ENCODE assay signal across 3 cellular contexts in genomic region chr11:39777035-39777434, GRCh38.
"Had no signal": no experiment of that assay in that cellular context is flagged by ENCODE, and none has a peak within 500 bp of the region (broad histone marks: within the 10 kb centered on the region; RNA-seq: fewer than 3 reads in every experiment).

No MANE protein-coding gene starts in this region.

- DNase-seq: H9, HCEC 1CT had no signal

- H3K4me3 ChIP-seq: GM23338 had no signal

- ATAC-seq: GM23338 had no signal
